Comparison of ENCODE assay signal across 8 cellular contexts in genomic region chr1:178501705-178502329, GRCh38. TPM values are rescaled to one million over a fixed set of nuclear protein-coding genes. Genes with fewer than 3 reads are reported as not detected.
DNase-seq lines count a peak whose midpoint lies in the region; ATAC-seq and TF ChIP-seq lines count a peak whose summit lies in the region.

No MANE protein-coding gene starts in this region.

- H3K4me1 Mint-ChIP-seq in naive thymus-derived CD4-positive, alpha-beta T cell, result no peaks in the 10 kb centered on the region

- H3K36me3 ChIP-seq in BJ (ENCODE audit: control insufficient read depth, insufficient read depth, low read length) (no peaks in the 10 kb centered on the region), stomach (no peaks in the 10 kb centered on the region)
- no peaks in the 10 kb centered on the region for H3K36me3 ChIP-seq in naive thymus-derived CD4-positive, alpha-beta T cell (ENCODE audit: control insufficient read depth in 2 of 3, insufficient read depth in 3 of 3, low read length in 3 of 3)

- H3K4me3 ChIP-seq in BJ (ENCODE audit: low read depth, low read length) (no peak overlapping the region), stomach (no peak overlapping the region)
- no peak overlapping the region for H3K4me3 ChIP-seq in naive thymus-derived CD4-positive, alpha-beta T cell (ENCODE audit: low read length)

- no peak for TF ChIP-seq POLR2A in stomach (IDR thresholded peaks at IDR 0.05)

- H3K4me3 Mint-ChIP-seq in naive thymus-derived CD4-positive, alpha-beta T cell, result no peak overlapping the region

- no peaks in the 10 kb centered on the region for H3K4me1 ChIP-seq in naive thymus-derived CD4-positive, alpha-beta T cell (ENCODE audit: control insufficient read depth in 2 of 2, insufficient read depth in 2 of 2, low read length in 2 of 2)
- H3K4me1 ChIP-seq in stomach, result peaks cover 0 to 10% (median 7%) of the 10 kb centered on the region in 4 donors

- ATAC-seq in GM18907 (IDR thresholded peaks at IDR 0.05; ENCODE audit: unreplicated experiment) (peak; percentile 77), HG03103 (IDR thresholded peaks at IDR 0.05; ENCODE audit: low read depth, unreplicated experiment) (peak; percentile 81), esophagus mucosa (peak; percentile 76)
- ATAC-seq in naive thymus-derived CD4-positive, alpha-beta T cell, result peak; percentile 76

- H3K9me3 Mint-ChIP-seq in naive thymus-derived CD4-positive, alpha-beta T cell, result no peaks in the 10 kb centered on the region

- H3K9me3 ChIP-seq in naive thymus-derived CD4-positive, alpha-beta T cell (ENCODE audit: control insufficient read depth in 2 of 3, low read length in 3 of 3), result no peaks in the 10 kb centered on the region
- no peaks in the 10 kb centered on the region for H3K9me3 ChIP-seq in stomach

- no peak overlapping the region for H3K27ac ChIP-seq in naive thymus-derived CD4-positive, alpha-beta T cell (ENCODE audit: low read depth, low read length)
- H3K27ac ChIP-seq in stomach, result no peak overlapping the region

- intact Hi-C loops in naive thymus-derived CD4-positive, alpha-beta T cell (cut with micrococcal nuclease), result loop anchor here in 1 of 2 donors (5.0 kb wide), 1 partner anchor 190 kb away; no protein-coding TSS in a partner anchor
- intact Hi-C loops in stomach (cut with DNase I; ENCODE audit: low total_unique reads), result no loop called here

- no peak for DNase-seq in BJ (ENCODE audit: low read depth)
- DNase-seq in NCI-H2196 treated with DMSO at 0.1 percent for 48 hours (lab: John Stamatoyannopoulos, UW; ENCODE audit: unreplicated experiment), result peak; percentile 3
- peak; percentile 13 to 25 for DNase-seq in activated CD4-positive, alpha-beta T cell treated with anti-CD3 and anti-CD28 coated beads, Interleukin-2, amount 50 U/mL, for 24 hours (ENCODE audit: low read depth in 1 of 2, low spot score in 1 of 2)
- DNase-seq in naive thymus-derived CD4-positive, alpha-beta T cell, result peak in 6 of 9 donors; percentile 4 to 62 (median 22)
- peak; percentile 77 for DNase-seq in stomach

- TF ChIP-seq CTCF in BJ (IDR thresholded peaks at IDR 0.05; ENCODE audit: insufficient read depth, low read depth, low read length) (peak; percentile 97), stomach (IDR thresholded peaks at IDR 0.05) (peak in 5 of 7 experiments; percentile 55 to 87 (median 78))

- H3K27ac Mint-ChIP-seq in naive thymus-derived CD4-positive, alpha-beta T cell, result no peak overlapping the region

- peaks cover 0 to 8% (median 4%) of the 10 kb centered on the region in 5 donors for H3K27me3 Mint-ChIP-seq in naive thymus-derived CD4-positive, alpha-beta T cell

- H3K36me3 Mint-ChIP-seq in naive thymus-derived CD4-positive, alpha-beta T cell, result no peaks in the 10 kb centered on the region

- 25 to 46% (median 29%) methylated on average over 4 to 5 of the region's 5 CpGs for WGBS in stomach, 5 donors

- no peak for TF ChIP-seq EP300 in stomach (IDR thresholded peaks at IDR 0.05)

- POLR2A ChIA-PET in BJ (lab: Charles Lee), result no interaction called here
- POLR2A ChIA-PET in naive thymus-derived CD4-positive, alpha-beta T cell (lab: Charles Lee), result no interaction called here

- CTCF ChIA-PET in BJ (lab: Yijun Ruan, JAX), result interaction anchor here (0.6 to 8.5 kb wide), 34 partner anchors 9 to 557 kb away, joined by 3 to 111 read pairs (median 6); partner anchors contain the start of gene TEX35
- CTCF ChIA-PET in naive thymus-derived CD4-positive, alpha-beta T cell (lab: Charles Lee), result no interaction called here

- H3K27me3 ChIP-seq in BJ (ENCODE audit: control insufficient read depth, insufficient read depth, low read length) (0 out of 2 replicates have a peak, but pooled peaks cover 1% of the 10 kb centered on the region), stomach (no peaks in the 10 kb centered on the region)
- H3K27me3 ChIP-seq in naive thymus-derived CD4-positive, alpha-beta T cell (ENCODE audit: control insufficient read depth in 2 of 2, insufficient read depth in 2 of 2, low read length in 2 of 2), result no peaks in the 10 kb centered on the region

RNA-seq across cellular contexts. Expression of gene CLEC20A, which starts 5.1 kb away (rescaled TPM):
- polyA plus RNA-seq in BJ (2011; rRNA removed), result not detected in 2 replicates
- polyA minus RNA-seq in BJ (2011; rRNA and poly(A)+ RNA removed), result not detected in 2 replicates
- total RNA-seq in esophagus mucosa, result not detected
- not detected for total RNA-seq in naive thymus-derived CD4-positive, alpha-beta T cell
- not detected for polyA plus RNA-seq in naive thymus-derived CD4-positive, alpha-beta T cell
- total RNA-seq in stomach, result not detected
- polyA plus RNA-seq in stomach, result under 1 TPM in 1 of 3 donors, not detected in 2; 0.31 TPM

RNA-seq across cellular contexts. Expression of gene TEX35, which starts 11.1 kb away (rescaled TPM):
- polyA plus RNA-seq in BJ (2011; rRNA removed), result not detected in 2 replicates
- polyA minus RNA-seq in BJ (2011; rRNA and poly(A)+ RNA removed), result not detected in 2 replicates
- 0.12 TPM for total RNA-seq in esophagus mucosa
- total RNA-seq in naive thymus-derived CD4-positive, alpha-beta T cell, result not detected
- polyA plus RNA-seq in naive thymus-derived CD4-positive, alpha-beta T cell, result not detected
- total RNA-seq in stomach, result not detected
- under 1 TPM in 1 of 3 donors, not detected in 2; 0.76 TPM for polyA plus RNA-seq in stomach
